Comparison of ENCODE assay signal across 25 cellular contexts in genomic region chr6:121619013-121619412, GRCh38.
DNase-seq lines count a peak whose midpoint lies in the region; FAIRE-seq and TF ChIP-seq lines count a peak whose summit lies in the region.
"Had no signal": no experiment of that assay in that cellular context is flagged by ENCODE, and none has a peak within 500 bp of the region (broad histone marks: within the 10 kb centered on the region; RNA-seq: fewer than 3 reads in every experiment).

No MANE protein-coding gene starts in this region.

- H3K4me3 Mint-ChIP-seq in H9: peak overlapping the region; percentile 31 to 47; a peak in 3 of 5 replicates
- H3K4me3 Mint-ChIP-seq: CD4-positive, alpha-beta memory T cell had no signal

- H2BK5ac ChIP-seq in H9 (ENCODE audit: insufficient read length, low read length) (no peak overlapping the region), H1 (ENCODE audit: low read depth, low read length) (peak overlapping the region; percentile 98; the same call in 1 of the 2 replicates)

- H3K4ac ChIP-seq in H9 (ENCODE audit: low read depth, low read length): no peak overlapping the region
- no peak overlapping the region for H3K4ac ChIP-seq in H1 (replicated peaks; ENCODE audit: insufficient read length, low read depth, low read length)

- H4K8ac ChIP-seq in H9 (replicated peaks; ENCODE audit: insufficient read length, low read depth, low read length) (no peak overlapping the region), H1 (ENCODE audit: extremely low read depth, insufficient read depth, low read length) (no peak overlapping the region)

- H3K79me2 ChIP-seq in H9 (ENCODE audit: insufficient read depth, low read length) (no peaks in the 10 kb centered on the region), H1 (ENCODE audit: control insufficient read depth in 1 of 2, insufficient read depth in 2 of 2, low read length in 2 of 2) (peaks cover 0 to 3% of the 10 kb centered on the region in 2 experiments; a peak in 1 of 4 replicates)

- H3K9me3 Mint-ChIP-seq in H9: peaks cover 4 to 5% of the 10 kb centered on the region in 2 experiments; a peak in 3 of 5 replicates

- peaks cover 3% of the 10 kb centered on the region; the same call in 1 of the 2 replicates for H3K4me1 ChIP-seq in H9 (ENCODE audit: insufficient read depth, low read length)
- H3K4me1 ChIP-seq in H1 (replicated peaks in 1 of 4; ENCODE audit: control insufficient read depth in 3 of 4, insufficient read depth in 4 of 4, low read length in 3 of 4): peaks cover 0 to 10% (median 6%) of the 10 kb centered on the region in 4 experiments; a peak in 3 of 7 replicates
- H3K4me1 ChIP-seq in iPS-15b (ENCODE audit: control insufficient read depth, insufficient read depth, low read length): peaks cover 15% of the 10 kb centered on the region
- no peaks in the 10 kb centered on the region for H3K4me1 ChIP-seq in breast epithelium

- H3K4me2 ChIP-seq in H9 (ENCODE audit: insufficient read depth, insufficient read length, low read length) (peak overlapping the region; percentile 79), H1 (ENCODE audit: insufficient read depth in 1 of 2, low read depth in 2 of 2, low read length in 2 of 2) (peak overlapping the region; percentile 59 to 79)
- H3K4me2 ChIP-seq: SK-N-SH had no signal

- no peak overlapping the region for H2BK12ac ChIP-seq in H9 (ENCODE audit: insufficient read length, low read depth, low read length)
- peak overlapping the region; percentile 96; the same call in 1 of the 2 replicates for H2BK12ac ChIP-seq in H1 (ENCODE audit: low read depth, low read length)

- H3K27me3 ChIP-seq in H9 (ENCODE audit: insufficient read depth, low read length) (no peaks in the 10 kb centered on the region), H1 (replicated peaks in 1 of 4; ENCODE audit: control insufficient read depth in 3 of 4, extremely low read depth in 1 of 4, insufficient read depth in 3 of 4, low read length in 3 of 4) (no peaks in the 10 kb centered on the region), iPS-15b (ENCODE audit: control insufficient read depth, insufficient read depth, low read length) (no peaks in the 10 kb centered on the region), breast epithelium (no peaks in the 10 kb centered on the region)

- CTCF ChIA-PET in H1 (lab: Charles Lee; ENCODE audit: partially characterized antibody): interaction anchor here (2.1 kb wide), 1 partner anchor 230 kb away, joined by 4 read pairs; no protein-coding TSS in a partner anchor

- no CpG with 5 or more reads among the region's 2 CpGs for WGBS in H9 (ENCODE audit: extremely low coverage, insufficient read length, low lambda C conversion rate)
- WGBS in H1 (ENCODE audit: extremely low coverage in 1 of 2, insufficient coverage in 1 of 2, insufficient read length in 1 of 2, insufficient replicate concordance in 2 of 2, low coverage in 1 of 2, low lambda C conversion rate in 2 of 2, missing lambda C conversion rate in 1 of 2), 2 experiments: 9% methylated on average over 2 of the region's 2 CpGs; no CpG with 5 or more reads in 1 of the 2 experiments

- H2BK120ac ChIP-seq in H9 (ENCODE audit: low read depth, low read length, poor library complexity, severe bottlenecking) (no peak overlapping the region), H1 (replicated peaks; ENCODE audit: low read depth, low read length) (no peak overlapping the region)

- no peaks in the 10 kb centered on the region for H3K23me2 ChIP-seq in H9 (ENCODE audit: insufficient read length, low read depth, low read length, poor library complexity, severe bottlenecking)
- 0 out of 2 replicates have a peak, but pooled peaks cover 4% of the 10 kb centered on the region for H3K23me2 ChIP-seq in H1 (ENCODE audit: low read depth, low read length)

- H2BK20ac ChIP-seq in H9 (ENCODE audit: low read depth, low read length, poor library complexity, severe bottlenecking) (no peak overlapping the region), H1 (ENCODE audit: low read length) (peak overlapping the region; percentile 94; the same call in 1 of the 2 replicates)

- H4K91ac ChIP-seq in H9 (ENCODE audit: insufficient read length, low read depth, low read length) (no peak overlapping the region), H1 (replicated peaks; ENCODE audit: insufficient read length, low read length) (peak overlapping the region; percentile 62)

- intact Hi-C loops in breast epithelium (cut with DNase I; ENCODE audit: low total_unique reads): no loop called here

- POLR2A ChIA-PET in H1 (lab: Charles Lee; ENCODE audit: partially characterized antibody): interaction anchor here (0.6 to 5.6 kb wide), 6 partner anchors 18 to 186 kb away, joined by 3 to 63 read pairs (median 4); partner anchors contain the start of gene GJA1

- peak; percentile 85 for FAIRE-seq in H1 (lab: Jason Lieb, UNC)
- FAIRE-seq: GM12891 had no signal

- peaks cover 0 to 5% (median 4%) of the 10 kb centered on the region in 3 experiments; a peak in 4 of 7 replicates for H3K36me3 Mint-ChIP-seq in H9 (ENCODE audit: insufficient read depth in 1 of 3, low read depth in 3 of 3)
- H3K36me3 Mint-ChIP-seq: CD4-positive, alpha-beta memory T cell had no signal

- H3K56ac ChIP-seq in H9 (ENCODE audit: insufficient read length, low read depth, low read length) (no peak overlapping the region), H1 (replicated peaks; ENCODE audit: insufficient read length, low read depth, low read length) (no peak overlapping the region)

- H3K9ac ChIP-seq in H9 (ENCODE audit: extremely low read depth, insufficient read length, low read length) (no peak overlapping the region), H1 (replicated peaks in 1 of 4; ENCODE audit: extremely low read depth in 1 of 4, low read depth in 3 of 4, low read length in 3 of 4) (no peak overlapping the region), iPS-15b (ENCODE audit: low read depth, low read length) (no peak overlapping the region)
- H3K9ac ChIP-seq: SK-N-SH had no signal

- TF ChIP-seq POLR2A in H1 (IDR thresholded peaks at IDR 0.05; ENCODE audit: control extremely low read depth in 1 of 2, low read depth in 2 of 2, low read length in 2 of 2): peak in 1 of 2 experiments; percentile 48; a peak in 1 of 3 replicates
- TF ChIP-seq POLR2A in breast epithelium (IDR thresholded peaks at IDR 0.05): no peak

- H3K14ac ChIP-seq in H9 (ENCODE audit: insufficient read depth, low read length): no peak overlapping the region
- no peak overlapping the region for H3K14ac ChIP-seq in H1 (ENCODE audit: insufficient read length)

- no peaks in the 10 kb centered on the region for H3K79me1 ChIP-seq in H9 (ENCODE audit: insufficient read depth, low read depth, low read length, poor library complexity, severe bottlenecking)
- no peaks in the 10 kb centered on the region for H3K79me1 ChIP-seq in H1 (ENCODE audit: low read depth, low read length)

- no peak for TF ChIP-seq RAD21 in H1 (IDR thresholded peaks at IDR 0.05 in 1 of 2, conservative IDR thresholded peaks at IDR 0.05 in 1 of 2; ENCODE audit: low read depth in 2 of 2, low read length in 2 of 2)

- H3K23ac ChIP-seq in H9 (ENCODE audit: insufficient read length, low read depth, low read length) (no peak overlapping the region), H1 (ENCODE audit: insufficient read length) (no peak overlapping the region)

- H3K9me3 ChIP-seq in H9 (ENCODE audit: control insufficient read depth, low read depth, low read length): no peaks in the 10 kb centered on the region
- H3K9me3 ChIP-seq in H1 (ENCODE audit: insufficient read depth in 2 of 2, low read depth in 1 of 2, low read length in 1 of 2): no peaks in the 10 kb centered on the region
- H3K9me3 ChIP-seq in iPS-15b (ENCODE audit: control insufficient read depth, insufficient read depth, low read length): no peaks in the 10 kb centered on the region
- H3K9me3 ChIP-seq in breast epithelium: no peaks in the 10 kb centered on the region
- H3K9me3 ChIP-seq: SK-N-SH had no signal

- H2AK5ac ChIP-seq in H9 (ENCODE audit: insufficient read length, low read length): no peak overlapping the region
- H2AK5ac ChIP-seq in H1 (ENCODE audit: low read depth, low read length): no peak overlapping the region; the same call in 1 of the 2 replicates

- H3K27me3 Mint-ChIP-seq in H9 (ENCODE audit: low read depth): no peaks in the 10 kb centered on the region; the same call in 1 of the 2 replicates

- H3K4me3 ChIP-seq in H1 (ENCODE audit: extremely low read depth in 1 of 4, insufficient read depth in 2 of 4, low read depth in 3 of 4, low read length in 4 of 4) (peak overlapping the region in 1 of 4 experiments; percentile 56; a peak in 2 of 8 replicates), iPS-15b (ENCODE audit: low read depth, low read length) (peak overlapping the region; percentile 47), breast epithelium (no peak overlapping the region)

- peak overlapping the region; percentile 96 for H3K27ac ChIP-seq in H9 (ENCODE audit: insufficient read length, low read depth, low read length)
- peak overlapping the region; percentile 16; the same call in 1 of the 2 replicates for H3K27ac ChIP-seq in H1 (ENCODE audit: low read depth, low read length)
- no peak overlapping the region for H3K27ac ChIP-seq in breast epithelium

- H4K20me1 ChIP-seq in H9 (ENCODE audit: control insufficient read depth, insufficient read depth, insufficient read length): no peaks in the 10 kb centered on the region
- H4K20me1 ChIP-seq in H1 (replicated peaks in 1 of 2; ENCODE audit: control insufficient read depth in 1 of 2, insufficient read depth in 2 of 2, low read length in 2 of 2): no peaks in the 10 kb centered on the region

- TF ChIP-seq CTCF in H9 (conservative IDR thresholded peaks at IDR 0.05): no peak
- TF ChIP-seq CTCF in H1 (IDR thresholded peaks at IDR 0.05; ENCODE audit: control extremely low read depth in 1 of 3, insufficient read depth in 1 of 3, low read depth in 1 of 3, low read length in 3 of 3): no peak
- no peak for TF ChIP-seq CTCF in breast epithelium (IDR thresholded peaks at IDR 0.05)

- H2BK15ac ChIP-seq in H9 (ENCODE audit: low read depth, low read length) (no peak overlapping the region), H1 (ENCODE audit: low read length) (no peak overlapping the region)

- H3K4me1 Mint-ChIP-seq in H9: peaks cover 24 to 39% of the 10 kb centered on the region in 2 experiments
- H3K4me1 Mint-ChIP-seq: CD4-positive, alpha-beta memory T cell had no signal

- H3K18ac ChIP-seq in H9 (ENCODE audit: insufficient read length, low read depth, low read length): no peak overlapping the region
- H3K18ac ChIP-seq in H1 (ENCODE audit: extremely low read depth, low read length): peak overlapping the region; percentile 84; the same call in 1 of the 2 replicates

- H2AFZ ChIP-seq in H9 (ENCODE audit: low read length) (no peak overlapping the region), H1 (ENCODE audit: low read length) (no peak overlapping the region)

- no peak for TF ChIP-seq EP300 in H1 (IDR thresholded peaks at IDR 0.05; ENCODE audit: borderline replicate concordance in 1 of 2, low read depth in 2 of 2, low read length in 2 of 2)

- H3K27ac Mint-ChIP-seq in H9: peak overlapping the region; percentile 8 to 53 (median 21); a peak in 5 of 7 replicates
- H3K27ac Mint-ChIP-seq: CD4-positive, alpha-beta memory T cell had no signal

- H3K36me3 ChIP-seq in H1 (ENCODE audit: control insufficient read depth in 2 of 4, insufficient read depth in 4 of 4, low read length in 3 of 4): no peaks in the 10 kb centered on the region
- H3K36me3 ChIP-seq in iPS-15b (ENCODE audit: control insufficient read depth, insufficient read depth, low read length): no peaks in the 10 kb centered on the region
- no peaks in the 10 kb centered on the region for H3K36me3 ChIP-seq in breast epithelium

- no peak overlapping the region for H4K5ac ChIP-seq in H9 (ENCODE audit: insufficient read length, low read depth, low read length)
- H4K5ac ChIP-seq in H1 (ENCODE audit: insufficient read length, low read depth, low read length): peak overlapping the region; percentile 48

- H3T11ph ChIP-seq in H9 (ENCODE audit: low read length): no peak overlapping the region

- peak; percentile 50 for DNase-seq in H9
- DNase-seq in H1 (ENCODE audit: low read depth in 1 of 2, low spot score in 2 of 2): peak; percentile 47 to 75
- DNase-seq in activated CD4-positive, alpha-beta T cell treated with anti-CD3 and anti-CD28 coated beads for 1 hour: no peak
- no peak for DNase-seq in kidney tubule cell (ENCODE audit: low spot score)
- DNase-seq in NCI-H2029 (lab: John Stamatoyannopoulos, UW): no peak
- no peak for DNase-seq in breast epithelium (ENCODE audit: low spot score in 2 of 2)
- DNase-seq: C1 segment of cervical spinal cord; CD4-positive, alpha-beta memory T cell; COR-L47; GF-D8; IMR-90; KG1; NCI-H1048; NCI-H1417; NCI-H1694; NCI-H2081 treated with DMSO at 0.1 percent for 48 hours; NCI-H2171; NCI-H226; NCI-H510A; NCI-H69; OCI-M1; SK-N-SH; SW 1271 had no signal

Comparison
In these comparisons a context has a peak if more than half of its experiments do, and no peak if none do; other contexts are left out.
1. DNase-seq: peak in H9 (single experiment) and H1 (2 of 2); none in activated CD4-positive, alpha-beta T cell treated with anti-CD3 and anti-CD28 coated beads for 1 hour (single experiment), kidney tubule cell (single experiment), NCI-H2029 (single experiment) and breast epithelium (0 of 2).
2. H3K27ac ChIP-seq: peak in H9 (single experiment) and H1 (single experiment); none in breast epithelium (0 of 2).